In genomic region chr2:157746234-157746950, GRCh38 we compare ENCODE assay signal across 21 cellular contexts.
DNase-seq lines count a peak whose midpoint lies in the region; ATAC-seq and TF ChIP-seq lines count a peak whose summit lies in the region.
"Had no signal": no experiment of that assay in that cellular context is flagged by ENCODE, and none has a peak within 500 bp of the region (broad histone marks: within the 10 kb centered on the region; RNA-seq: fewer than 3 reads in every experiment).

No MANE protein-coding gene starts in this region.

- peaks cover 17% of the 10 kb centered on the region for H3K4me1 Mint-ChIP-seq in nephron progenitor cell

- no peaks in the 10 kb centered on the region for H3K4me1 ChIP-seq in aorta (ENCODE audit: control insufficient read depth in 1 of 2, insufficient read depth in 2 of 2, low read length in 2 of 2)

- no peak for ATAC-seq in aorta (ENCODE audit: low FRiP score)
- ATAC-seq in GM18861 (IDR thresholded peaks at IDR 0.05; ENCODE audit: unreplicated experiment), result no peak
- no peak for ATAC-seq in SK-N-SH treated with all-trans-retinoic acid at 6 μM for 48 hours
- ATAC-seq: activated CD4-positive, CD25-positive, alpha-beta regulatory T cell treated with anti-CD3 and anti-CD28 coated beads, Interleukin-2, amount 50 U/mL, for 24 hours; mucosa of descending colon; sciatic nerve had no signal

- H3K27me3 ChIP-seq in aorta (ENCODE audit: control insufficient read depth in 1 of 2, insufficient read depth in 2 of 2, low read length in 1 of 2), result no peaks in the 10 kb centered on the region
- H3K27me3 ChIP-seq: MG63, neutrophil had no signal

- intact Hi-C loops in aorta (cut with DNase I), result no loop called here

- no peaks in the 10 kb centered on the region for H3K36me3 ChIP-seq in SK-N-MC (ENCODE audit: insufficient read depth, low read length)
- peaks cover 0 to under 1% of the 10 kb centered on the region in 2 donors for H3K36me3 ChIP-seq in aorta (ENCODE audit: control insufficient read depth in 1 of 2, insufficient read depth in 2 of 2, low read length in 1 of 2)
- H3K36me3 ChIP-seq: neutrophil had no signal

- H3K27ac ChIP-seq in SK-N-MC (peak overlapping the region; percentile 92), aorta (ENCODE audit: low read depth in 1 of 2, low read length in 2 of 2) (no peak overlapping the region)
- H3K27ac ChIP-seq: neutrophil had no signal

- peak overlapping the region; percentile 1 for H3K27ac Mint-ChIP-seq in nephron progenitor cell
- H3K27ac Mint-ChIP-seq: activated T-helper 2 cell treated with anti-CD3 and anti-CD28 coated beads, Interferon-gamma antibody, Interleukin-2, Interleukin-4, amounts not matched to agents 10 μg/mL and 5 μg/mL and 100 μg/mL, durations not matched to agents 14 hours and 24 hours and 36 hours; CD8-positive, alpha-beta memory T cell had no signal

- H3K9me3 ChIP-seq in SK-N-MC (ENCODE audit: low read depth, low read length), result no peaks in the 10 kb centered on the region
- H3K9me3 ChIP-seq in aorta (ENCODE audit: control insufficient read depth, low read length), result no peaks in the 10 kb centered on the region
- H3K9me3 ChIP-seq: MG63, mucosa of descending colon, neutrophil had no signal

- H3K36me3 Mint-ChIP-seq in nephron progenitor cell (ENCODE audit: low read depth), result peaks cover 45% of the 10 kb centered on the region

- H3K4me3 ChIP-seq in SK-N-MC, result peak overlapping the region; percentile 51
- H3K4me3 ChIP-seq in aorta (ENCODE audit: low read length in 2 of 2), result no peak overlapping the region
- H3K4me3 ChIP-seq: MG63, mucosa of descending colon had no signal

- DNase-seq in Daoy (ENCODE audit: low read depth), result peak; percentile 32
- no peak for DNase-seq in SK-N-MC (ENCODE audit: low read depth, low spot score)
- DNase-seq in fibroblast of peridontal ligament (ENCODE audit: extremely low read depth), result peak; percentile 29
- DNase-seq in nephron progenitor cell, result no peak
- no peak for DNase-seq in aorta
- DNase-seq in NOMO-1 treated with dmso at 0.1 percent for 144 hours (lab: John Stamatoyannopoulos, UW; ENCODE audit: unreplicated experiment), result no peak
- DNase-seq: amygdala; CD8-positive, alpha-beta memory T cell; DND-41; MG63; mucosa of descending colon; NCI-H1694 treated with DMSO at 0.1 percent for 48 hours; NCI-H510A treated with DMSO at 0.1 percent for 48 hours; SHP77 treated with DMSO at 0.1 percent for 48 hours; substantia nigra had no signal

- peaks cover 18% of the 10 kb centered on the region for H3K9me3 Mint-ChIP-seq in nephron progenitor cell
- H3K9me3 Mint-ChIP-seq: activated T-helper 2 cell treated with anti-CD3 and anti-CD28 coated beads, Interferon-gamma antibody, Interleukin-2, Interleukin-4, amounts not matched to agents 10 μg/mL and 5 μg/mL and 100 μg/mL, durations not matched to agents 14 hours and 24 hours and 36 hours; CD8-positive, alpha-beta memory T cell had no signal

- 81 to 84% methylated on average over 12 of the region's 12 CpGs for WGBS in aorta, 2 donors

- H3K4me3 Mint-ChIP-seq in nephron progenitor cell, result no peak overlapping the region
- H3K4me3 Mint-ChIP-seq: CD8-positive, alpha-beta memory T cell had no signal

- peaks cover 4% of the 10 kb centered on the region for H3K27me3 Mint-ChIP-seq in nephron progenitor cell (ENCODE audit: low read depth, poor library complexity)
- H3K27me3 Mint-ChIP-seq: CD8-positive, alpha-beta memory T cell had no signal

- peak overlapping the region; percentile 21 for H3K9ac ChIP-seq in SK-N-MC (ENCODE audit: insufficient read length)

- no peak for TF ChIP-seq CTCF in nephron progenitor cell (IDR thresholded peaks at IDR 0.05)

TF ChIP-seq in SK-N-SH treated with all-trans-retinoic acid at 6 μM for 48 hours, 23 proteins besides CTCF, POLR2A, EP300 and RAD21:
- no peak for TF ChIP-seq ZNF8 (CRISPR knock-in tag; IDR thresholded peaks at IDR 0.05)
- TF ChIP-seq POU6F1 (CRISPR knock-in tag; IDR thresholded peaks at IDR 0.05; ENCODE audit: borderline replicate concordance, low read depth), result no peak
- TF ChIP-seq CSRNP3 (CRISPR knock-in tag; IDR thresholded peaks at IDR 0.05), result no peak
- TF ChIP-seq ISL1 (CRISPR knock-in tag; IDR thresholded peaks at IDR 0.05), result no peak
- TF ChIP-seq GLIS3 (CRISPR knock-in tag; IDR thresholded peaks at IDR 0.05), result no peak
- TF ChIP-seq TSHZ2 (CRISPR knock-in tag; IDR thresholded peaks at IDR 0.05), result no peak
- no peak for TF ChIP-seq ARNTL (CRISPR knock-in tag; IDR thresholded peaks at IDR 0.05; ENCODE audit: borderline replicate concordance, low read depth)
- TF ChIP-seq CSDC2 (CRISPR knock-in tag; IDR thresholded peaks at IDR 0.05), result no peak
- no peak for TF ChIP-seq RARB (CRISPR knock-in tag; IDR thresholded peaks at IDR 0.05)
- no peak for TF ChIP-seq PATZ1 (CRISPR knock-in tag; IDR thresholded peaks at IDR 0.05; ENCODE audit: borderline replicate concordance)
- TF ChIP-seq ZFP30 (CRISPR knock-in tag; IDR thresholded peaks at IDR 0.05), result no peak
- no peak for TF ChIP-seq ESRRG (CRISPR knock-in tag; IDR thresholded peaks at IDR 0.05)

Comparison
In these comparisons a context has a peak if more than half of its experiments do, and no peak if none do; other contexts are left out.
1. DNase-seq: peak in Daoy (single experiment) and fibroblast of peridontal ligament (single experiment); none in SK-N-MC (single experiment), nephron progenitor cell (single experiment), aorta (0 of 2) and NOMO-1 treated with dmso at 0.1 percent for 144 hours (single experiment).